Comparison of ENCODE assay signal across 1 cellular context in genomic region chr5:57349214-57349613, GRCh38.
TF ChIP-seq lines count a peak whose summit lies in the region.

No MANE protein-coding gene starts in this region.

TF ChIP-seq in GM23338, 12 proteins besides CTCF, POLR2A, EP300 and RAD21 (continued from another document):
- TF ChIP-seq, protein P1, sequence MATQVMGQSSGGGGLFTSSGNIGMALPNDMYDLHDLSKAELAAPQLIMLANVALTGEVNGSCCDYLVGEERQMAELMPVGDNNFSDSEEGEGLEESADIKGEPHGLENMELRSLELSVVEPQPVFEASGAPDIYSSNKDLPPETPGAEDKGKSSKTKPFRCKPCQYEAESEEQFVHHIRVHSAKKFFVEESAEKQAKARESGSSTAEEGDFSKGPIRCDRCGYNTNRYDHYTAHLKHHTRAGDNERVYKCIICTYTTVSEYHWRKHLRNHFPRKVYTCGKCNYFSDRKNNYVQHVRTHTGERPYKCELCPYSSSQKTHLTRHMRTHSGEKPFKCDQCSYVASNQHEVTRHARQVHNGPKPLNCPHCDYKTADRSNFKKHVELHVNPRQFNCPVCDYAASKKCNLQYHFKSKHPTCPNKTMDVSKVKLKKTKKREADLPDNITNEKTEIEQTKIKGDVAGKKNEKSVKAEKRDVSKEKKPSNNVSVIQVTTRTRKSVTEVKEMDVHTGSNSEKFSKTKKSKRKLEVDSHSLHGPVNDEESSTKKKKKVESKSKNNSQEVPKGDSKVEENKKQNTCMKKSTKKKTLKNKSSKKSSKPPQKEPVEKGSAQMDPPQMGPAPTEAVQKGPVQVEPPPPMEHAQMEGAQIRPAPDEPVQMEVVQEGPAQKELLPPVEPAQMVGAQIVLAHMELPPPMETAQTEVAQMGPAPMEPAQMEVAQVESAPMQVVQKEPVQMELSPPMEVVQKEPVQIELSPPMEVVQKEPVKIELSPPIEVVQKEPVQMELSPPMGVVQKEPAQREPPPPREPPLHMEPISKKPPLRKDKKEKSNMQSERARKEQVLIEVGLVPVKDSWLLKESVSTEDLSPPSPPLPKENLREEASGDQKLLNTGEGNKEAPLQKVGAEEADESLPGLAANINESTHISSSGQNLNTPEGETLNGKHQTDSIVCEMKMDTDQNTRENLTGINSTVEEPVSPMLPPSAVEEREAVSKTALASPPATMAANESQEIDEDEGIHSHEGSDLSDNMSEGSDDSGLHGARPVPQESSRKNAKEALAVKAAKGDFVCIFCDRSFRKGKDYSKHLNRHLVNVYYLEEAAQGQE (IDR thresholded peaks at IDR 0.05; ENCODE audit: unreplicated experiment), result no peak
- TF ChIP-seq NANOG (IDR thresholded peaks at IDR 0.05; ENCODE audit: borderline replicate concordance), result no peak
- TF ChIP-seq ZNF114 (CRISPR knock-in tag; IDR thresholded peaks at IDR 0.05), result no peak
- no peak for TF ChIP-seq POLR2AphosphoS5 (IDR thresholded peaks at IDR 0.05; ENCODE audit: low read depth)
- no peak for TF ChIP-seq CREB1 (CRISPR knock-in tag; IDR thresholded peaks at IDR 0.05; ENCODE audit: low read depth)
- no peak for TF ChIP-seq ZNF331 (CRISPR knock-in tag; IDR thresholded peaks at IDR 0.05; ENCODE audit: low read depth)
- TF ChIP-seq EZH2 (IDR thresholded peaks at IDR 0.05; ENCODE audit: low read depth, unreplicated experiment), result no peak
- TF ChIP-seq, protein P2, sequence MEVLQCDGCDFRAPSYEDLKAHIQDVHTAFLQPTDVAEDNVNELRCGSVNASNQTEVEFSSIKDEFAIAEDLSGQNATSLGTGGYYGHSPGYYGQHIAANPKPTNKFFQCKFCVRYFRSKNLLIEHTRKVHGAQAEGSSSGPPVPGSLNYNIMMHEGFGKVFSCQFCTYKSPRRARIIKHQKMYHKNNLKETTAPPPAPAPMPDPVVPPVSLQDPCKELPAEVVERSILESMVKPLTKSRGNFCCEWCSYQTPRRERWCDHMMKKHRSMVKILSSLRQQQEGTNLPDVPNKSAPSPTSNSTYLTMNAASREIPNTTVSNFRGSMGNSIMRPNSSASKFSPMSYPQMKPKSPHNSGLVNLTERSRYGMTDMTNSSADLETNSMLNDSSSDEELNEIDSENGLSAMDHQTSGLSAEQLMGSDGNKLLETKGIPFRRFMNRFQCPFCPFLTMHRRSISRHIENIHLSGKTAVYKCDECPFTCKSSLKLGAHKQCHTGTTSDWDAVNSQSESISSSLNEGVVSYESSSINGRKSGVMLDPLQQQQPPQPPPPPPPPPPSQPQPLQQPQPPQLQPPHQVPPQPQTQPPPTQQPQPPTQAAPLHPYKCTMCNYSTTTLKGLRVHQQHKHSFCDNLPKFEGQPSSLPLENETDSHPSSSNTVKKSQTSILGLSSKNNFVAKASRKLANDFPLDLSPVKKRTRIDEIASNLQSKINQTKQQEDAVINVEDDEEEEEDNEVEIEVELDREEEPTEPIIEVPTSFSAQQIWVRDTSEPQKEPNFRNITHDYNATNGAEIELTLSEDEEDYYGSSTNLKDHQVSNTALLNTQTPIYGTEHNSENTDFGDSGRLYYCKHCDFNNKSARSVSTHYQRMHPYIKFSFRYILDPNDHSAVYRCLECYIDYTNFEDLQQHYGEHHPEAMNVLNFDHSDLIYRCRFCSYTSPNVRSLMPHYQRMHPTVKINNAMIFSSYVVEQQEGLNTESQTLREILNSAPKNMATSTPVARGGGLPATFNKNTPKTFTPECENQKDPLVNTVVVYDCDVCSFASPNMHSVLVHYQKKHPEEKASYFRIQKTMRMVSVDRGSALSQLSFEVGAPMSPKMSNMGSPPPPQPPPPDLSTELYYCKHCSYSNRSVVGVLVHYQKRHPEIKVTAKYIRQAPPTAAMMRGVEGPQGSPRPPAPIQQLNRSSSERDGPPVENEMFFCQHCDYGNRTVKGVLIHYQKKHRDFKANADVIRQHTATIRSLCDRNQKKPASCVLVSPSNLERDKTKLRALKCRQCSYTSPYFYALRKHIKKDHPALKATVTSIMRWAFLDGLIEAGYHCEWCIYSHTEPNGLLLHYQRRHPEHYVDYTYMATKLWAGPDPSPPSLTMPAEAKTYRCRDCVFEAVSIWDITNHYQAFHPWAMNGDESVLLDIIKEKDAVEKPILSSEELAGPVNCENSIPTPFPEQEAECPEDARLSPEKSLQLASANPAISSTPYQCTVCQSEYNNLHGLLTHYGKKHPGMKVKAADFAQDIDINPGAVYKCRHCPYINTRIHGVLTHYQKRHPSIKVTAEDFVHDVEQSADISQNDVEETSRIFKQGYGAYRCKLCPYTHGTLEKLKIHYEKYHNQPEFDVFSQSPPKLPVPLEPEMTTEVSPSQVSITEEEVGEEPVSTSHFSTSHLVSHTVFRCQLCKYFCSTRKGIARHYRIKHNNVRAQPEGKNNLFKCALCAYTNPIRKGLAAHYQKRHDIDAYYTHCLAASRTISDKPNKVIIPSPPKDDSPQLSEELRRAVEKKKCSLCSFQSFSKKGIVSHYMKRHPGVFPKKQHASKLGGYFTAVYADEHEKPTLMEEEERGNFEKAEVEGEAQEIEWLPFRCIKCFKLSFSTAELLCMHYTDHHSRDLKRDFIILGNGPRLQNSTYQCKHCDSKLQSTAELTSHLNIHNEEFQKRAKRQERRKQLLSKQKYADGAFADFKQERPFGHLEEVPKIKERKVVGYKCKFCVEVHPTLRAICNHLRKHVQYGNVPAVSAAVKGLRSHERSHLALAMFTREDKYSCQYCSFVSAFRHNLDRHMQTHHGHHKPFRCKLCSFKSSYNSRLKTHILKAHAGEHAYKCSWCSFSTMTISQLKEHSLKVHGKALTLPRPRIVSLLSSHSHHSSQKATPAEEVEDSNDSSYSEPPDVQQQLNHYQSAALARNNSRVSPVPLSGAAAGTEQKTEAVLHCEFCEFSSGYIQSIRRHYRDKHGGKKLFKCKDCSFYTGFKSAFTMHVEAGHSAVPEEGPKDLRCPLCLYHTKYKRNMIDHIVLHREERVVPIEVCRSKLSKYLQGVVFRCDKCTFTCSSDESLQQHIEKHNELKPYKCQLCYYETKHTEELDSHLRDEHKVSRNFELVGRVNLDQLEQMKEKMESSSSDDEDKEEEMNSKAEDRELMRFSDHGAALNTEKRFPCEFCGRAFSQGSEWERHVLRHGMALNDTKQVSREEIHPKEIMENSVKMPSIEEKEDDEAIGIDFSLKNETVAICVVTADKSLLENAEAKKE (CRISPR knock-in tag; IDR thresholded peaks at IDR 0.05), result no peak
